ENCODE assay signal across 1 cellular context in the genomic region with DNA sequence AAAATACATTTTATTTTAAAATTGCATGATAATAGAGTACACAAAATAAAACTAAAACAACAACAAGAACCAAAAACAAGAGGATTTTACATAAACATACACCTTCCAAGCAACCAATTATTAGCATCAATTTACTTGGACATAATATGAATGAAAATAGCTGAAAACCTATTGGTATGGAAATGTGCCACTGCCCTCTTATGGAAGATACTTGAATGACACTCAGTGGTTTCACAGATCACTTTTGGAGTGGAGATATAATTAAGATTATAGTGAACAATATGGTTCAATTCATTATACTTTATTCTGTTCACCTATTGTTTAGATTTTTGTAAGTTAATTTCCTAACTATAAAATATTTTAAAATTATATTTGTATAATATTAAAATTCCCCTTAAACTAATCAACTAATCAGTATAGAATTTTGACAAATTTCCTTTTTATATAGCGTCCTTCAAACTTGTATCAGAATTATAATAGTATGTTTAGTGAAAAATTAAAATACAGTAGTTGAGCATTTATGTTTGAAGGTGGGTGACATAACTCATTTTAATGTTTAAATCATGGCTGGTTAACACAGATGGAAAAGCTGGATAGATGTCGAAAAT.
TF ChIP-seq lines count a peak whose summit lies in the region.

No MANE protein-coding gene starts in this region.

TF ChIP-seq in liver, 16 proteins besides CTCF, POLR2A, EP300 and RAD21 (continued from another document):
- TF ChIP-seq JUND (IDR thresholded peaks at IDR 0.05): no peak
- TF ChIP-seq FOXA2 (IDR thresholded peaks at IDR 0.05): no peak
- TF ChIP-seq GABPA (IDR thresholded peaks at IDR 0.05 in 1 of 2, conservative IDR thresholded peaks at IDR 0.05 in 1 of 2): no peak
- TF ChIP-seq FOXA1 (IDR thresholded peaks at IDR 0.05): no peak
- no peak for TF ChIP-seq HNF4A (conservative IDR thresholded peaks at IDR 0.05)
- no peak for TF ChIP-seq SP1 (IDR thresholded peaks at IDR 0.05)
- no peak for TF ChIP-seq RXRA (IDR thresholded peaks at IDR 0.05)
- no peak for TF ChIP-seq ZBTB33 (IDR thresholded peaks at IDR 0.05)
- TF ChIP-seq NR2F2 (IDR thresholded peaks at IDR 0.05): no peak
- TF ChIP-seq, protein P1, sequence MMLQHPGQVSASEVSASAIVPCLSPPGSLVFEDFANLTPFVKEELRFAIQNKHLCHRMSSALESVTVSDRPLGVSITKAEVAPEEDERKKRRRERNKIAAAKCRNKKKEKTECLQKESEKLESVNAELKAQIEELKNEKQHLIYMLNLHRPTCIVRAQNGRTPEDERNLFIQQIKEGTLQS (IDR thresholded peaks at IDR 0.05): no peak
- TF ChIP-seq HNF4G (IDR thresholded peaks at IDR 0.05): no peak
- no peak for TF ChIP-seq YY1 (IDR thresholded peaks at IDR 0.05)
- TF ChIP-seq EGR1 (IDR thresholded peaks at IDR 0.05; ENCODE audit: low read depth in 2 of 2): no peak
- TF ChIP-seq MAX (IDR thresholded peaks at IDR 0.05): no peak
TF ChIP-seq in liver: peak in this region for 0.
